Comparison of ENCODE assay signal across 2 cellular contexts in the genomic region with DNA sequence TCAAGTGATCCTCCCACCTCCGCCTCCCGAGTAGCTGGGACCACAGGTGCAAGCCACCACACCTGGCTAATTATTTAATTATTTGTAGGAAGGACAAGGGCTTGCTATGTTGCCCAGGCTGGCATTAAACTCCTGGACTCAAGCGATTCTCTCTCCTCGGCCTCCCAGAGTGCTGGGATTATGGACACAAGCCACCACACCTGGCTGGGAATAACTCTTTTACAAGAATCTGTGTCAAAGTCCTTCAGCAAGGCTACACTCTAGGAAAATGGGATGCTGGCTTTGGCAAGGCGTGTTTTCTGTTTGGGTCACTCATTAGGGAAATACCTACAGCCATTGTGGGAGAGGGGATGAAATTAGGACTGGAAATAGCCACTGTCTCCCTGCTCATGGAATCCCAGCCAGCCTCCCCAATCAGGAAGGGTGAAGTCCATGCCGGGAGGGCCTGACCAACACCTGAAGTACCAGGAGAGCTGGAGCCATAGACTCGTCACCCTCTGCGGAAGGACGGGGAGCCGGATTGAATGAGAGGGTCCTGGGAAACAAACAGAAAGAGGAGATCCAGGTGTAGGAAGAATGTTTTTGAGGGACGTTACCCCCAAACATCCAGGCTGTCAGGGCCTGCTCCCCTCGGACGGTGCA.
TF ChIP-seq lines count a peak whose summit lies in the region.

No MANE protein-coding gene starts in this region.

TF ChIP-seq in HepG2, 621 proteins besides CTCF, POLR2A, EP300 and RAD21:
- TF ChIP-seq ZFP36L1 (CRISPR knock-in tag; IDR thresholded peaks at IDR 0.05) (no peak), ONECUT2 (CRISPR knock-in tag; IDR thresholded peaks at IDR 0.05) (no peak), RFXANK (CRISPR knock-in tag; IDR thresholded peaks at IDR 0.05) (no peak), CENPX (CRISPR knock-in tag; IDR thresholded peaks at IDR 0.05) (no peak), GTF3A (CRISPR knock-in tag; conservative IDR thresholded peaks at IDR 0.05) (no peak), FUBP1 (CRISPR knock-in tag; IDR thresholded peaks at IDR 0.05; ENCODE audit: borderline replicate concordance) (no peak), SAP130 (CRISPR knock-in tag; IDR thresholded peaks at IDR 0.05; ENCODE audit: low read depth) (no peak), SMYD3 (CRISPR knock-in tag; IDR thresholded peaks at IDR 0.05) (no peak), DNMT1 (CRISPR knock-in tag; IDR thresholded peaks at IDR 0.05) (no peak), KLF11 (CRISPR knock-in tag; IDR thresholded peaks at IDR 0.05) (no peak), ZFP62 (CRISPR knock-in tag; IDR thresholded peaks at IDR 0.05) (no peak), HMG20B (CRISPR knock-in tag; conservative IDR thresholded peaks at IDR 0.05) (no peak)
TF ChIP-seq in HepG2: peak in this region for 0.

TF ChIP-seq in H1, 55 proteins besides CTCF, POLR2A, EP300 and RAD21:
- TF ChIP-seq SIX5 (IDR thresholded peaks at IDR 0.05; ENCODE audit: low read depth, low read length) (no peak), CTBP2 (IDR thresholded peaks at IDR 0.05; ENCODE audit: borderline replicate concordance, insufficient read depth, insufficient read length, low read length) (no peak), CBX5 (IDR thresholded peaks at IDR 0.05; ENCODE audit: low read depth, low read length) (no peak), RBBP5 (IDR thresholded peaks at IDR 0.05; ENCODE audit: borderline replicate concordance, low read depth, low read length) (no peak), ATF3 (IDR thresholded peaks at IDR 0.05; ENCODE audit: insufficient read depth, low read depth, low read length) (no peak), ASH2L (IDR thresholded peaks at IDR 0.05; ENCODE audit: low read length) (no peak), PHF8 (conservative IDR thresholded peaks at IDR 0.05; ENCODE audit: low read depth, low read length) (no peak), BRCA1 (IDR thresholded peaks at IDR 0.05; ENCODE audit: low read depth, low read length) (no peak), SAP30 (IDR thresholded peaks at IDR 0.05; ENCODE audit: insufficient read depth, insufficient replicate concordance, low read length) (no peak), RNF2 (IDR thresholded peaks at IDR 0.05; ENCODE audit: borderline replicate concordance, low read depth, low read length, missing control alignments, poor library complexity, severe bottlenecking) (no peak), KDM4A (IDR thresholded peaks at IDR 0.05; ENCODE audit: low read depth, low read length, severe bottlenecking) (no peak), TBP (IDR thresholded peaks at IDR 0.05; ENCODE audit: low read depth, low read length) (no peak), RFX5 (IDR thresholded peaks at IDR 0.05; ENCODE audit: borderline replicate concordance, low read depth, low read length) (no peak), JUND (IDR thresholded peaks at IDR 0.05; ENCODE audit: low read length) (no peak), TEAD4 (IDR thresholded peaks at IDR 0.05; ENCODE audit: low read depth, low read length) (no peak), NANOG (IDR thresholded peaks at IDR 0.05; ENCODE audit: insufficient read depth, low read depth, low read length, poor library complexity, severe bottlenecking) (no peak)
- TF ChIP-seq, protein P1, sequence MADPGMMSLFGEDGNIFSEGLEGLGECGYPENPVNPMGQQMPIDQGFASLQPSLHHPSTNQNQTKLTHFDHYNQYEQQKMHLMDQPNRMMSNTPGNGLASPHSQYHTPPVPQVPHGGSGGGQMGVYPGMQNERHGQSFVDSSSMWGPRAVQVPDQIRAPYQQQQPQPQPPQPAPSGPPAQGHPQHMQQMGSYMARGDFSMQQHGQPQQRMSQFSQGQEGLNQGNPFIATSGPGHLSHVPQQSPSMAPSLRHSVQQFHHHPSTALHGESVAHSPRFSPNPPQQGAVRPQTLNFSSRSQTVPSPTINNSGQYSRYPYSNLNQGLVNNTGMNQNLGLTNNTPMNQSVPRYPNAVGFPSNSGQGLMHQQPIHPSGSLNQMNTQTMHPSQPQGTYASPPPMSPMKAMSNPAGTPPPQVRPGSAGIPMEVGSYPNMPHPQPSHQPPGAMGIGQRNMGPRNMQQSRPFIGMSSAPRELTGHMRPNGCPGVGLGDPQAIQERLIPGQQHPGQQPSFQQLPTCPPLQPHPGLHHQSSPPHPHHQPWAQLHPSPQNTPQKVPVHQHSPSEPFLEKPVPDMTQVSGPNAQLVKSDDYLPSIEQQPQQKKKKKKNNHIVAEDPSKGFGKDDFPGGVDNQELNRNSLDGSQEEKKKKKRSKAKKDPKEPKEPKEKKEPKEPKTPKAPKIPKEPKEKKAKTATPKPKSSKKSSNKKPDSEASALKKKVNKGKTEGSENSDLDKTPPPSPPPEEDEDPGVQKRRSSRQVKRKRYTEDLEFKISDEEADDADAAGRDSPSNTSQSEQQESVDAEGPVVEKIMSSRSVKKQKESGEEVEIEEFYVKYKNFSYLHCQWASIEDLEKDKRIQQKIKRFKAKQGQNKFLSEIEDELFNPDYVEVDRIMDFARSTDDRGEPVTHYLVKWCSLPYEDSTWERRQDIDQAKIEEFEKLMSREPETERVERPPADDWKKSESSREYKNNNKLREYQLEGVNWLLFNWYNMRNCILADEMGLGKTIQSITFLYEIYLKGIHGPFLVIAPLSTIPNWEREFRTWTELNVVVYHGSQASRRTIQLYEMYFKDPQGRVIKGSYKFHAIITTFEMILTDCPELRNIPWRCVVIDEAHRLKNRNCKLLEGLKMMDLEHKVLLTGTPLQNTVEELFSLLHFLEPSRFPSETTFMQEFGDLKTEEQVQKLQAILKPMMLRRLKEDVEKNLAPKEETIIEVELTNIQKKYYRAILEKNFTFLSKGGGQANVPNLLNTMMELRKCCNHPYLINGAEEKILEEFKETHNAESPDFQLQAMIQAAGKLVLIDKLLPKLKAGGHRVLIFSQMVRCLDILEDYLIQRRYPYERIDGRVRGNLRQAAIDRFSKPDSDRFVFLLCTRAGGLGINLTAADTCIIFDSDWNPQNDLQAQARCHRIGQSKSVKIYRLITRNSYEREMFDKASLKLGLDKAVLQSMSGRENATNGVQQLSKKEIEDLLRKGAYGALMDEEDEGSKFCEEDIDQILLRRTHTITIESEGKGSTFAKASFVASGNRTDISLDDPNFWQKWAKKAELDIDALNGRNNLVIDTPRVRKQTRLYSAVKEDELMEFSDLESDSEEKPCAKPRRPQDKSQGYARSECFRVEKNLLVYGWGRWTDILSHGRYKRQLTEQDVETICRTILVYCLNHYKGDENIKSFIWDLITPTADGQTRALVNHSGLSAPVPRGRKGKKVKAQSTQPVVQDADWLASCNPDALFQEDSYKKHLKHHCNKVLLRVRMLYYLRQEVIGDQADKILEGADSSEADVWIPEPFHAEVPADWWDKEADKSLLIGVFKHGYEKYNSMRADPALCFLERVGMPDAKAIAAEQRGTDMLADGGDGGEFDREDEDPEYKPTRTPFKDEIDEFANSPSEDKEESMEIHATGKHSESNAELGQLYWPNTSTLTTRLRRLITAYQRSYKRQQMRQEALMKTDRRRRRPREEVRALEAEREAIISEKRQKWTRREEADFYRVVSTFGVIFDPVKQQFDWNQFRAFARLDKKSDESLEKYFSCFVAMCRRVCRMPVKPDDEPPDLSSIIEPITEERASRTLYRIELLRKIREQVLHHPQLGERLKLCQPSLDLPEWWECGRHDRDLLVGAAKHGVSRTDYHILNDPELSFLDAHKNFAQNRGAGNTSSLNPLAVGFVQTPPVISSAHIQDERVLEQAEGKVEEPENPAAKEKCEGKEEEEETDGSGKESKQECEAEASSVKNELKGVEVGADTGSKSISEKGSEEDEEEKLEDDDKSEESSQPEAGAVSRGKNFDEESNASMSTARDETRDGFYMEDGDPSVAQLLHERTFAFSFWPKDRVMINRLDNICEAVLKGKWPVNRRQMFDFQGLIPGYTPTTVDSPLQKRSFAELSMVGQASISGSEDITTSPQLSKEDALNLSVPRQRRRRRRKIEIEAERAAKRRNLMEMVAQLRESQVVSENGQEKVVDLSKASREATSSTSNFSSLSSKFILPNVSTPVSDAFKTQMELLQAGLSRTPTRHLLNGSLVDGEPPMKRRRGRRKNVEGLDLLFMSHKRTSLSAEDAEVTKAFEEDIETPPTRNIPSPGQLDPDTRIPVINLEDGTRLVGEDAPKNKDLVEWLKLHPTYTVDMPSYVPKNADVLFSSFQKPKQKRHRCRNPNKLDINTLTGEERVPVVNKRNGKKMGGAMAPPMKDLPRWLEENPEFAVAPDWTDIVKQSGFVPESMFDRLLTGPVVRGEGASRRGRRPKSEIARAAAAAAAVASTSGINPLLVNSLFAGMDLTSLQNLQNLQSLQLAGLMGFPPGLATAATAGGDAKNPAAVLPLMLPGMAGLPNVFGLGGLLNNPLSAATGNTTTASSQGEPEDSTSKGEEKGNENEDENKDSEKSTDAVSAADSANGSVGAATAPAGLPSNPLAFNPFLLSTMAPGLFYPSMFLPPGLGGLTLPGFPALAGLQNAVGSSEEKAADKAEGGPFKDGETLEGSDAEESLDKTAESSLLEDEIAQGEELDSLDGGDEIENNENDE (IDR thresholded peaks at IDR 0.05; ENCODE audit: insufficient replicate concordance, low read length), result no peak
- TF ChIP-seq, protein P2, sequence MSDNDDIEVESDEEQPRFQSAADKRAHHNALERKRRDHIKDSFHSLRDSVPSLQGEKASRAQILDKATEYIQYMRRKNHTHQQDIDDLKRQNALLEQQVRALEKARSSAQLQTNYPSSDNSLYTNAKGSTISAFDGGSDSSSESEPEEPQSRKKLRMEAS (IDR thresholded peaks at IDR 0.05), result no peak
